In genomic region chr2:71944183-71944550, GRCh38 we compare ENCODE assay signal across 13 cellular contexts.
"Had no signal": no experiment of that assay in that cellular context is flagged by ENCODE, and none has a peak within 500 bp of the region (broad histone marks: within the 10 kb centered on the region; RNA-seq: fewer than 3 reads in every experiment).

No MANE protein-coding gene starts in this region.

- H3K4me1 ChIP-seq: pancreas, upper lobe of left lung had no signal

- H3K36me3 ChIP-seq: pancreas, upper lobe of left lung had no signal

- H3K27ac ChIP-seq: pancreas, upper lobe of left lung had no signal

- FAIRE-seq: astrocyte, colon, pancreas, TTC549 had no signal

- H3K4me3 ChIP-seq: pancreas, smooth muscle cell, upper lobe of left lung had no signal

- DNase-seq: activated CD4-positive, alpha-beta T cell treated with anti-CD3 and anti-CD28 coated beads, Interleukin-2, amount 50 U/mL, for 4 hours; activated naive CD4-positive, alpha-beta T cell treated with Interleukin-2 at 50 U/mL for 16 hours; activated naive CD8-positive, alpha-beta T cell treated with anti-CD3 and anti-CD28 coated beads, Interleukin-2, amount 50 U/mL, for 24 hours; effector CD4-positive, alpha-beta T cell; nephron progenitor cell; stimulated activated naive B cell treated with anti-CD40 and anti-IgM and Interleukin-4, amounts not matched to agents 10 μg/mL and 1 μg/mL and 100 μg/mL, for 72 hours; T-helper 2 cell; upper lobe of left lung had no signal

- ATAC-seq: activated naive CD8-positive, alpha-beta T cell treated with anti-CD3 and anti-CD28 coated beads, Interleukin-2, amount 50 U/mL, for 24 hours; stimulated activated naive B cell treated with anti-CD40 and anti-IgM and Interleukin-4, amounts not matched to agents 10 μg/mL and 1 μg/mL and 100 μg/mL, for 72 hours had no signal

- H3K9me3 ChIP-seq: pancreas, upper lobe of left lung had no signal

- H3K27me3 ChIP-seq: pancreas, upper lobe of left lung had no signal

- H3K4me2 ChIP-seq: smooth muscle cell had no signal
